Comparison of ENCODE assay signal across 9 cellular contexts in genomic region chr17:49078248-49078647, GRCh38. TPM values are rescaled to one million over a fixed set of nuclear protein-coding genes. Genes with fewer than 3 reads are reported as not detected.
"Had no signal": no experiment of that assay in that cellular context is flagged by ENCODE, and none has a peak within 500 bp of the region (broad histone marks: within the 10 kb centered on the region; RNA-seq: fewer than 3 reads in every experiment).

No MANE protein-coding gene starts in this region.

- ATAC-seq: HepG2, K562 had no signal

- H3K27ac ChIP-seq: HL-60 had no signal

- DNase-seq: GOT3, H7, HCEC 1CT, KG1 had no signal

- H3K4me3 ChIP-seq: K562 had no signal

RNA-seq across cellular contexts. Expression of gene B4GALNT2, which starts 54.3 kb away (rescaled TPM):
- total RNA-seq: H4, HepG2, HT1080, K562 had no signal
- polyA plus RNA-seq: HepG2, K562 had no signal
